1 cellular context compared by ENCODE assay signal in the genomic region with DNA sequence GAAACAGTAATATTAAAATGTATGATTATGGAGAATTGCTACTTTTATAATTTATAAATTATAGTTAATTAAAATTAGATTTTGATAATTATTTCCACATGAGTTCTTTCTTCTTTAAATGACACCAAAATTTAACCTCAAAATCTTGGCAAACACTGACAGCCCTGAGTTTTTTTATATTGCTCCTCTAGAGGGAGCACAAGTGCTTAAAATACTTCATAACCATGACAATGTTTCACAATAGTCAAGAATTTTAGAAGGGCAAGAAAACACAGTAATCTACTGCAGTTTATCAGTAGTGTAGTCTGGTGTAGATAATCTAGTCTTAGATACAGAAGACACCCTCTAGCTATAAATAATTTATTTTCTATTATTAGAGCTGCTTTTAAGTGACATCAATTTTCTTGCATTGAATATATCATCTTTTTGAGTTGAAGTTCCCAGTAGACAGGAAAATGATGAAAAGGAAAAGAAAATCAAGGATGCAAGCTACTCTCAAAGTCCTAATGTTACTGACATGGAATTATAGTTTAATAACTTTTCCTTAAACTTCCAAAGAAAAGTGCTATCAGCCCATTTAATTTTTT.
TF ChIP-seq lines count a peak whose summit lies in the region.

No MANE protein-coding gene starts in this region.

TF ChIP-seq in IMR-90, 13 proteins besides CTCF, POLR2A, EP300 and RAD21:
- TF ChIP-seq CEBPB (IDR thresholded peaks at IDR 0.05; ENCODE audit: low read depth, low read length) (peak; percentile 97), FOS (IDR thresholded peaks at IDR 0.05; ENCODE audit: low read depth, low read length) (no peak), RFX5 (IDR thresholded peaks at IDR 0.05; ENCODE audit: low read depth, low read length) (no peak), RCOR1 (IDR thresholded peaks at IDR 0.05; ENCODE audit: insufficient replicate concordance, low read length) (no peak), SMC3 (IDR thresholded peaks at IDR 0.05; ENCODE audit: low read depth, low read length) (peak; percentile 84), CHD1 (IDR thresholded peaks at IDR 0.05; ENCODE audit: low read depth, low read length) (no peak), NFE2L2 (IDR thresholded peaks at IDR 0.05; ENCODE audit: low read depth, low read length) (no peak)
- TF ChIP-seq, protein P1, sequence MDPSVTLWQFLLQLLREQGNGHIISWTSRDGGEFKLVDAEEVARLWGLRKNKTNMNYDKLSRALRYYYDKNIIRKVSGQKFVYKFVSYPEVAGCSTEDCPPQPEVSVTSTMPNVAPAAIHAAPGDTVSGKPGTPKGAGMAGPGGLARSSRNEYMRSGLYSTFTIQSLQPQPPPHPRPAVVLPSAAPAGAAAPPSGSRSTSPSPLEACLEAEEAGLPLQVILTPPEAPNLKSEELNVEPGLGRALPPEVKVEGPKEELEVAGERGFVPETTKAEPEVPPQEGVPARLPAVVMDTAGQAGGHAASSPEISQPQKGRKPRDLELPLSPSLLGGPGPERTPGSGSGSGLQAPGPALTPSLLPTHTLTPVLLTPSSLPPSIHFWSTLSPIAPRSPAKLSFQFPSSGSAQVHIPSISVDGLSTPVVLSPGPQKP (IDR thresholded peaks at IDR 0.05; ENCODE audit: borderline replicate concordance, low read depth, low read length) = no peak
- TF ChIP-seq, protein P2, sequence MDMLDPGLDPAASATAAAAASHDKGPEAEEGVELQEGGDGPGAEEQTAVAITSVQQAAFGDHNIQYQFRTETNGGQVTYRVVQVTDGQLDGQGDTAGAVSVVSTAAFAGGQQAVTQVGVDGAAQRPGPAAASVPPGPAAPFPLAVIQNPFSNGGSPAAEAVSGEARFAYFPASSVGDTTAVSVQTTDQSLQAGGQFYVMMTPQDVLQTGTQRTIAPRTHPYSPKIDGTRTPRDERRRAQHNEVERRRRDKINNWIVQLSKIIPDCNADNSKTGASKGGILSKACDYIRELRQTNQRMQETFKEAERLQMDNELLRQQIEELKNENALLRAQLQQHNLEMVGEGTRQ (IDR thresholded peaks at IDR 0.05; ENCODE audit: low read depth, low read length) = no peak
TF ChIP-seq in IMR-90: peak in this region for 2.
